ENCODE assay signal across 31 cellular contexts in genomic region chr13:72890546-72890945, GRCh38.
"Had no signal": no experiment of that assay in that cellular context is flagged by ENCODE, and none has a peak within 500 bp of the region (broad histone marks: within the 10 kb centered on the region; RNA-seq: fewer than 3 reads in every experiment).

No MANE protein-coding gene starts in this region.

- H3K9me3 ChIP-seq: gastroesophageal sphincter, heart left ventricle, left lung, right atrium auricular region, suprapubic skin, transverse colon, upper lobe of right lung, uterus had no signal

- H3K27ac Mint-ChIP-seq: naive thymus-derived CD4-positive, alpha-beta T cell; nephron; neural progenitor cell; progenitor cell of endocrine pancreas; stimulated activated naive CD8-positive, alpha-beta T cell treated with anti-CD3 and anti-CD28 coated beads, Interleukin-15, amount 100 ng/mL, for 72 hours had no signal

- H3K27me3 ChIP-seq: dorsolateral prefrontal cortex, gastroesophageal sphincter, heart left ventricle, hepatocyte, left lung, neural progenitor cell, right atrium auricular region, suprapubic skin, transverse colon, upper lobe of right lung, uterus had no signal

- H3K9ac ChIP-seq: neural progenitor cell, parathyroid adenoma had no signal

- H3K4me1 Mint-ChIP-seq: neural progenitor cell; stimulated activated naive CD8-positive, alpha-beta T cell treated with anti-CD3 and anti-CD28 coated beads, Interleukin-15, amount 100 ng/mL, for 72 hours had no signal

- H3K4me3 Mint-ChIP-seq: naive thymus-derived CD4-positive, alpha-beta T cell; nephron; neural progenitor cell; stimulated activated naive CD8-positive, alpha-beta T cell treated with anti-CD3 and anti-CD28 coated beads, Interleukin-15, amount 100 ng/mL, for 72 hours had no signal

- H3K36me3 ChIP-seq: neural progenitor cell, right atrium auricular region had no signal

- H3K9me3 Mint-ChIP-seq: naive thymus-derived CD4-positive, alpha-beta T cell; neural progenitor cell; stimulated activated naive CD8-positive, alpha-beta T cell treated with anti-CD3 and anti-CD28 coated beads, Interleukin-15, amount 100 ng/mL, for 72 hours had no signal

- H3K4me1 ChIP-seq: gastroesophageal sphincter, left lung, neural progenitor cell, parathyroid adenoma, suprapubic skin, upper lobe of right lung, uterus had no signal

- H3K27me3 Mint-ChIP-seq: naive thymus-derived CD4-positive, alpha-beta T cell; progenitor cell of endocrine pancreas; stimulated activated naive CD8-positive, alpha-beta T cell treated with anti-CD3 and anti-CD28 coated beads, Interleukin-15, amount 100 ng/mL, for 72 hours had no signal

- H3K27ac ChIP-seq: dorsolateral prefrontal cortex, epithelial cell of prostate, gastroesophageal sphincter, heart left ventricle, hepatocyte, left lung, neural progenitor cell, parathyroid adenoma, right atrium auricular region, suprapubic skin, transverse colon, upper lobe of right lung, uterus had no signal

- H3K4me3 ChIP-seq: dorsolateral prefrontal cortex, gastroesophageal sphincter, heart left ventricle, hepatocyte, left lung, neural progenitor cell, right atrium auricular region, smooth muscle cell, suprapubic skin, transverse colon, upper lobe of right lung, uterus had no signal

- H3K79me2 ChIP-seq: hepatocyte, parathyroid adenoma had no signal

- H3K4me2 ChIP-seq: hepatocyte, neural progenitor cell, smooth muscle cell had no signal

- DNase-seq: dorsolateral prefrontal cortex; effector CD4-positive, alpha-beta T cell; foreskin fibroblast; heart left ventricle; kidney; left cardiac atrium; left lung; mesendoderm; midbrain; naive thymus-derived CD4-positive, alpha-beta T cell; stimulated activated CD4-positive, alpha-beta T cell treated with anti-CD3 and anti-CD28 coated beads, Interleukin-12 subunit alpha, Interleukin-12 subunit beta, amount 100 ng/mL, for 4 hours; stimulated activated CD4-positive, alpha-beta T cell treated with anti-CD3 and anti-CD28 coated beads, Interleukin-1b, Interleukin-23, amount 100 ng/mL, for 48 hours; stimulated activated CD4-positive, alpha-beta T cell treated with anti-CD3 and anti-CD28 coated beads, Interleukin-4, amount 100 ng/mL, for 1 hour; stimulated activated CD8-positive, alpha-beta memory T cell treated with anti-CD3 and anti-CD28 coated beads, Interleukin-4, amount 100 ng/mL, for 48 hours; stimulated activated naive CD4-positive, alpha-beta T cell; stimulated activated naive CD8-positive, alpha-beta T cell treated with anti-CD3 and anti-CD28 coated beads, Interleukin-15, amount 100 ng/mL, for 72 hours; transverse colon; upper lobe of right lung; uterus had no signal

- ATAC-seq: esophagus mucosa; gastroesophageal sphincter; heart left ventricle; left lung; naive thymus-derived CD4-positive, alpha-beta T cell; sciatic nerve; stimulated activated naive CD8-positive, alpha-beta T cell treated with anti-CD3 and anti-CD28 coated beads, Interleukin-15, amount 100 ng/mL, for 72 hours; upper lobe of right lung had no signal

- H2AFZ ChIP-seq: hepatocyte, neural progenitor cell, parathyroid adenoma had no signal
